ENCODE assay signal across 8 cellular contexts in the genomic region with DNA sequence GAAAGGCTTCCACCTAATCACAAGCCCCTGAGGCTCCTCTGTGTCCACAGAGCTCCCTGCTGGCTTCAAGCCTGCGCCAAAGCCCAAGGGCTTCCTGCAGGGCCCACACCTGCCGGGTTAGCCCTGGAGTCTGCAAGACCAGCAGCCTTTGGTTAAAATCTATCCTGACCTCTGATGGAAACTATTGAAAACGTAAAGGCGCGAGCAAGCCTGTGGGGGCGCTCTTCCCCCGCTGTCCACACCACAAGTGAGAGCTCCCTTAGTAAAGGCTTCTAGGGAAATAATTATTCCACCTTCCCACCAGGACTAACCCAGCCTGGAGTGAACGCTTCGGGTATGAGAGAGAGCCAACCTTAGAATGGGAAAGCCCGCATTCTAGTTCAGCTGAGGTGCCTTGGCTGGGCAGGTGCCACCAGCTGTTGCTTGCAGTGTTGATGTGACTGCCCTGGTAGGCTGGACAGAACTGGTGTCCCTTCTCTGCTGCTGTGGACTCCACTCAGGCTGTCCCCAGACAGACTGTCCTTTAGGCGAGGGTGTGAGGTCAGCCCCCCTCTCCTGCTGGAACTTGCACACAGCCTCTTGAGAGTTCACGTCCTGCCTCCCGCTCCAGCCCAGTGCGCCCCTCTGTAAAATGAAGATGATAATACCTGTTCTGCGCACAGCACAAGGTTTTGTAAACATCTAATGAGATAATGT.
DNase-seq lines count a peak whose midpoint lies in the region; ATAC-seq and TF ChIP-seq lines count a peak whose summit lies in the region.

No MANE protein-coding gene starts in this region.

- H3K4me3 ChIP-seq in CD4-positive, CD25-positive, alpha-beta regulatory T cell (ENCODE audit: low read depth, low read length), result no peak overlapping the region
- H3K4me3 ChIP-seq in astrocyte of the spinal cord (ENCODE audit: low read depth, low read length), result no peak overlapping the region

- no peak for ATAC-seq in CD4-positive, CD25-positive, alpha-beta regulatory T cell (ENCODE audit: low read depth in 2 of 2)
- ATAC-seq in left lobe of liver, result peak; percentile 78
- no peak for ATAC-seq in GM21825 (IDR thresholded peaks at IDR 0.05; ENCODE audit: unreplicated experiment)
- no peak for ATAC-seq in HG02571 (IDR thresholded peaks at IDR 0.05; ENCODE audit: unreplicated experiment)

- H3K36me3 Mint-ChIP-seq in CD4-positive, CD25-positive, alpha-beta regulatory T cell, result peaks cover 34% of the 10 kb centered on the region
- H3K36me3 Mint-ChIP-seq in IgD-negative memory B cell, result peaks cover 2% of the 10 kb centered on the region

- H3K27ac ChIP-seq in CD4-positive, CD25-positive, alpha-beta regulatory T cell (ENCODE audit: insufficient read depth, low read length, poor library complexity, severe bottlenecking), result no peak overlapping the region

- peaks cover 22% of the 10 kb centered on the region for H3K36me3 ChIP-seq in CD4-positive, CD25-positive, alpha-beta regulatory T cell (ENCODE audit: control insufficient read depth, insufficient read depth, low read length)

- H3K9me3 Mint-ChIP-seq in CD4-positive, CD25-positive, alpha-beta regulatory T cell, result no peaks in the 10 kb centered on the region
- no peaks in the 10 kb centered on the region for H3K9me3 Mint-ChIP-seq in IgD-negative memory B cell

- peaks cover 44% of the 10 kb centered on the region for H3K4me1 ChIP-seq in CD4-positive, CD25-positive, alpha-beta regulatory T cell (ENCODE audit: control insufficient read depth, insufficient read depth, low read length, poor library complexity, severe bottlenecking)

- H3K4me1 Mint-ChIP-seq in CD4-positive, CD25-positive, alpha-beta regulatory T cell, result peaks cover 6 to 46% (median 27%) of the 10 kb centered on the region in 4 donors
- peaks cover 56 to 63% (median 63%) of the 10 kb centered on the region in 3 donors for H3K4me1 Mint-ChIP-seq in IgD-negative memory B cell

- no peaks in the 10 kb centered on the region for H3K27me3 Mint-ChIP-seq in CD4-positive, CD25-positive, alpha-beta regulatory T cell
- H3K27me3 Mint-ChIP-seq in IgD-negative memory B cell, result peaks cover 3% of the 10 kb centered on the region

- in situ Hi-C loops in astrocyte of the spinal cord (cut with HindIII; ENCODE audit: low sequenced_read_pairs), result no loop called here

- no peak for DNase-seq in CD4-positive, CD25-positive, alpha-beta regulatory T cell
- DNase-seq in astrocyte of the spinal cord (ENCODE audit: low read depth, low spot score), result peak; percentile 28
- DNase-seq in left lobe of liver (ENCODE audit: low spot score), result no peak
- DNase-seq in activated naive CD4-positive, alpha-beta T cell (lab: John Stamatoyannopoulos, UW), result no peak
- DNase-seq in central memory CD4-positive, alpha-beta T cell, result no peak

- H3K9me3 ChIP-seq in CD4-positive, CD25-positive, alpha-beta regulatory T cell (ENCODE audit: control insufficient read depth in 2 of 2, low read length in 2 of 2), result no peaks in the 10 kb centered on the region

- peak; percentile 74 for TF ChIP-seq CTCF in astrocyte of the spinal cord (IDR thresholded peaks at IDR 0.05; ENCODE audit: low read depth, low read length)

- H3K27me3 ChIP-seq in CD4-positive, CD25-positive, alpha-beta regulatory T cell (ENCODE audit: control insufficient read depth, insufficient read depth, low read length), result no peaks in the 10 kb centered on the region

- peak overlapping the region in 2 of 3 donors; percentile 13 to 92 for H3K27ac Mint-ChIP-seq in CD4-positive, CD25-positive, alpha-beta regulatory T cell
- H3K27ac Mint-ChIP-seq in IgD-negative memory B cell, result peak overlapping the region; percentile 97 to 98 (median 97)

- H3K4me3 Mint-ChIP-seq in CD4-positive, CD25-positive, alpha-beta regulatory T cell, result peak overlapping the region in 1 of 4 donors; percentile 36
- peak overlapping the region in 3 of 4 donors; percentile 83 to 95 (median 85) for H3K4me3 Mint-ChIP-seq in IgD-negative memory B cell
